Comparison of ENCODE assay signal across 8 cellular contexts in the genomic region with DNA sequence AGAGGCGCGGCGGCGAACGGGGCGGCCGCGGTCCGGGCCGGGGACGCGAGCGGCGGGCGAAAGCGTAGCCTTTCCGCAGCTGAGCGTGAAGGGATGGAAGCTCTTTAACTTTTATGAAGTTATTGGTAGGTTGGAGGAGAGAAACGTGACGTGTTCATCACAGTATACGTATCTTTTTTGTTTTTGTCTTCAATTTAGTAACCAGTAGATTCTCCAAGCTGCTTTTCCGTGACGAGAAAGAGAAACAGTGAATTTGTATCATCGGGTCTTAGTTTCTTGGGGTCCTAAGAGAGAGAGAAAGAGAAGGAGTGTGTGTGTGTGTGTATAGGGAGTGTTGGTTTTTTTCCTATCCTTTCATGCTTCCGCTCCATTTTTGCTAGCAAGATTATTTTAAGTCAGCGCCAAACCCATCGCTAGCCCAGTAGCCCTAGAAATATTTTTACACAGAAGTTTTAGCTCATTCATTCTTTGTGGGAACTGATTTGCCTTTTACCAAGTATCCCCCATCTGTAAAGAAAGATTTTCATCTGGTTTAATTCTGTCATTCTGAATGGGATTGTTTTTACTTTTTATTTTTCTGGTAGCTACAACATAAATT. TPM values are rescaled to one million over a fixed set of nuclear protein-coding genes. Genes with fewer than 3 reads are reported as not detected.
DNase-seq lines count a peak whose midpoint lies in the region; ATAC-seq and TF ChIP-seq lines count a peak whose summit lies in the region.

No MANE protein-coding gene starts in this region.

- H3K4me3 ChIP-seq in iPS-20b (ENCODE audit: low read length) (peak overlapping the region; percentile 98), thoracic aorta (peak overlapping the region; percentile 93)

- POLR2A ChIA-PET in activated CD4-positive, alpha-beta T cell treated with anti-CD3 and anti-CD28 coated beads for 36 hours (lab: Charles Lee): interaction anchor here (0.7 to 1.6 kb wide), 2 partner anchors 64 to 490 kb away, joined by 3 to 9 read pairs; a partner anchor contains a TSS
- POLR2A ChIA-PET in activated CD8-positive, alpha-beta T cell treated with anti-CD3 and anti-CD28 coated beads, Interleukin-2, amount 10 ng/mL, durations not matched to agents 7 days and 5 days (lab: Charles Lee): interaction anchor here (0.9 to 2.3 kb wide), 5 partner anchors 7 to 83 kb away, joined by 3 to 12 read pairs (median 3); no protein-coding TSS in a partner anchor

- H3K36me3 Mint-ChIP-seq in activated CD4-positive, alpha-beta T cell treated with anti-CD3 and anti-CD28 coated beads for 36 hours (ENCODE audit: low read depth): peaks cover 24% of the 10 kb centered on the region
- H3K36me3 Mint-ChIP-seq in activated CD8-positive, alpha-beta T cell treated with anti-CD3 and anti-CD28 coated beads, Interleukin-2, amount 10 ng/mL, durations not matched to agents 7 days and 5 days (ENCODE audit: low read depth): peaks cover 33% of the 10 kb centered on the region

- H3K36me3 ChIP-seq in iPS-20b (ENCODE audit: insufficient read depth, low read depth, low read length) (peaks cover 29% of the 10 kb centered on the region), thoracic aorta (peaks cover 5% of the 10 kb centered on the region)

- H3K9me3 ChIP-seq in iPS-20b (ENCODE audit: insufficient read depth, low read depth, low read length) (no peaks in the 10 kb centered on the region; the same call in 1 of the 2 replicates), thoracic aorta (no peaks in the 10 kb centered on the region)

- TF ChIP-seq CTCF in thoracic aorta (IDR thresholded peaks at IDR 0.05) (no peak), GM10266 (IDR thresholded peaks at IDR 0.05; ENCODE audit: control insufficient read depth, insufficient read depth, low read depth, missing control alignments) (no peak)

- H3K9me3 Mint-ChIP-seq in activated CD4-positive, alpha-beta T cell treated with anti-CD3 and anti-CD28 coated beads for 36 hours (ENCODE audit: low read depth): no peaks in the 10 kb centered on the region
- H3K9me3 Mint-ChIP-seq in activated CD8-positive, alpha-beta T cell treated with anti-CD3 and anti-CD28 coated beads, Interleukin-2, amount 10 ng/mL, durations not matched to agents 7 days and 5 days (ENCODE audit: insufficient read depth): no peaks in the 10 kb centered on the region

- no peak for ATAC-seq in activated CD4-positive, alpha-beta T cell treated with anti-CD3 and anti-CD28 coated beads for 36 hours
- no peak for ATAC-seq in activated CD8-positive, alpha-beta T cell treated with anti-CD3 and anti-CD28 coated beads, Interleukin-2, amount 10 ng/mL, durations not matched to agents 7 days and 5 days
- ATAC-seq in thoracic aorta (ENCODE audit: insufficient number of reproducible peaks, low FRiP score, low read depth) (no peak), GM21423 (IDR thresholded peaks at IDR 0.05; ENCODE audit: unreplicated experiment) (no peak)

- no peaks in the 10 kb centered on the region for H3K27me3 Mint-ChIP-seq in activated CD4-positive, alpha-beta T cell treated with anti-CD3 and anti-CD28 coated beads for 36 hours
- H3K27me3 Mint-ChIP-seq in activated CD8-positive, alpha-beta T cell treated with anti-CD3 and anti-CD28 coated beads, Interleukin-2, amount 10 ng/mL, durations not matched to agents 7 days and 5 days (ENCODE audit: low read depth): no peaks in the 10 kb centered on the region

- H3K4me3 Mint-ChIP-seq in activated CD4-positive, alpha-beta T cell treated with anti-CD3 and anti-CD28 coated beads for 36 hours: peak overlapping the region; percentile 84
- H3K4me3 Mint-ChIP-seq in activated CD8-positive, alpha-beta T cell treated with anti-CD3 and anti-CD28 coated beads, Interleukin-2, amount 10 ng/mL, durations not matched to agents 7 days and 5 days: peak overlapping the region; percentile 90

- H3K27ac Mint-ChIP-seq in activated CD4-positive, alpha-beta T cell treated with anti-CD3 and anti-CD28 coated beads for 36 hours: peak overlapping the region; percentile 96
- H3K27ac Mint-ChIP-seq in activated CD8-positive, alpha-beta T cell treated with anti-CD3 and anti-CD28 coated beads, Interleukin-2, amount 10 ng/mL, durations not matched to agents 7 days and 5 days: peak overlapping the region; percentile 94

- H3K4me1 ChIP-seq in iPS-20b (ENCODE audit: insufficient read depth, low read length) (peaks cover 3% of the 10 kb centered on the region), thoracic aorta (ENCODE audit: control insufficient read depth in 1 of 2, low read depth in 2 of 2) (peaks cover 21 to 39% of the 10 kb centered on the region in 2 donors)

- no peak for DNase-seq in activated CD4-positive, alpha-beta T cell treated with anti-CD3 and anti-CD28 coated beads for 36 hours
- no peak for DNase-seq in activated CD4-positive, alpha-beta T cell treated with anti-CD3 and anti-CD28 coated beads, Interleukin-2, amount 50 U/mL, for 1 hour
- DNase-seq in activated CD8-positive, alpha-beta T cell treated with anti-CD3 and anti-CD28 coated beads, Interleukin-2, amount 10 ng/mL, durations not matched to agents 7 days and 5 days: no peak
- no peak for DNase-seq in thoracic aorta (ENCODE audit: low spot score)
- DNase-seq in AML-193 (lab: John Stamatoyannopoulos, UW): no peak
- no peak for DNase-seq in GM10266 (ENCODE audit: extremely low spot score)

- H3K4me1 Mint-ChIP-seq in activated CD4-positive, alpha-beta T cell treated with anti-CD3 and anti-CD28 coated beads for 36 hours: peaks cover 52% of the 10 kb centered on the region
- H3K4me1 Mint-ChIP-seq in activated CD8-positive, alpha-beta T cell treated with anti-CD3 and anti-CD28 coated beads, Interleukin-2, amount 10 ng/mL, durations not matched to agents 7 days and 5 days (ENCODE audit: low read depth): peaks cover 49% of the 10 kb centered on the region

- CTCF ChIA-PET in activated CD4-positive, alpha-beta T cell treated with anti-CD3 and anti-CD28 coated beads for 36 hours (lab: Charles Lee): interaction anchor here (0.7 to 1.3 kb wide), 5 partner anchors 20 to 489 kb away, joined by 3 to 4 read pairs (median 3); a partner anchor contains a TSS
- CTCF ChIA-PET in activated CD8-positive, alpha-beta T cell treated with anti-CD3 and anti-CD28 coated beads, Interleukin-2, amount 10 ng/mL, durations not matched to agents 7 days and 5 days (lab: Charles Lee): interaction anchor here (0.8 to 1.7 kb wide), 8 partner anchors 20 to 1073 kb away, joined by 3 to 6 read pairs (median 4); a partner anchor contains a TSS

- no peak overlapping the region for H3K27ac ChIP-seq in iPS-20b (ENCODE audit: low read length)
- peak overlapping the region; percentile 96 to 98 for H3K27ac ChIP-seq in thoracic aorta

- intact Hi-C loops in activated CD4-positive, alpha-beta T cell treated with anti-CD3 and anti-CD28 coated beads for 36 hours (cut with DNase I, micrococcal nuclease): loop anchor here in 1 of 2 experiments (5.0 kb wide), 1 partner anchor 449 kb away; no protein-coding TSS in a partner anchor

- peak overlapping the region; percentile 96 for H3K9ac ChIP-seq in iPS-20b (ENCODE audit: low read depth, low read length)

- H3K27me3 ChIP-seq in iPS-20b (ENCODE audit: insufficient read depth, low read length) (no peaks in the 10 kb centered on the region), thoracic aorta (replicated peaks; ENCODE audit: insufficient read depth) (no peaks in the 10 kb centered on the region)

RNA-seq across cellular contexts. Expression of a gene that starts 0.7 kb away (rescaled TPM):
- total RNA-seq in activated CD4-positive, alpha-beta T cell treated with anti-CD3 and anti-CD28 coated beads for 36 hours: 10 to 100 TPM; 71.8 to 80.1 TPM
- total RNA-seq in activated CD8-positive, alpha-beta T cell treated with anti-CD3 and anti-CD28 coated beads, Interleukin-2, amount 10 ng/mL, durations not matched to agents 7 days and 5 days: 10 to 100 TPM; 81.2 to 94.6 TPM
- total RNA-seq in thoracic aorta: 10 to 100 TPM; 52.0 to 86.1 TPM

RNA-seq across cellular contexts. Expression of a gene that starts 1.2 kb away (rescaled TPM):
- 10 to 100 TPM; 42.5 to 54.1 TPM for total RNA-seq in activated CD4-positive, alpha-beta T cell treated with anti-CD3 and anti-CD28 coated beads for 36 hours
- total RNA-seq in activated CD8-positive, alpha-beta T cell treated with anti-CD3 and anti-CD28 coated beads, Interleukin-2, amount 10 ng/mL, durations not matched to agents 7 days and 5 days: 10 to 100 TPM; 32.3 to 37.4 TPM
- total RNA-seq in thoracic aorta: 10 to 100 TPM; 27.2 to 31.1 TPM

RNA-seq across cellular contexts. Expression of a gene that starts 48.5 kb away (rescaled TPM):
- total RNA-seq in activated CD4-positive, alpha-beta T cell treated with anti-CD3 and anti-CD28 coated beads for 36 hours: 10 to 100 TPM; 79.8 to 93.1 TPM
- total RNA-seq in activated CD8-positive, alpha-beta T cell treated with anti-CD3 and anti-CD28 coated beads, Interleukin-2, amount 10 ng/mL, durations not matched to agents 7 days and 5 days: 100 to 1,000 TPM; 101 to 103 TPM
- total RNA-seq in thoracic aorta: 1 to 10 TPM; 6.2 to 6.4 TPM

Comparison
In these comparisons a context has a peak if more than half of its experiments do, and no peak if none do; other contexts are left out.
1. RNA of a gene that starts 48.5 kb away (total RNA-seq): 101 to 103 TPM in activated CD8-positive, alpha-beta T cell treated with anti-CD3 and anti-CD28 coated beads, Interleukin-2, amount 10 ng/mL, durations not matched to agents 7 days and 5 days and 79.8 to 93.1 TPM in activated CD4-positive, alpha-beta T cell treated with anti-CD3 and anti-CD28 coated beads for 36 hours; 6.2 to 6.4 TPM in thoracic aorta; every median in the first group is over 10 times any median in the second.